In the genomic region with DNA sequence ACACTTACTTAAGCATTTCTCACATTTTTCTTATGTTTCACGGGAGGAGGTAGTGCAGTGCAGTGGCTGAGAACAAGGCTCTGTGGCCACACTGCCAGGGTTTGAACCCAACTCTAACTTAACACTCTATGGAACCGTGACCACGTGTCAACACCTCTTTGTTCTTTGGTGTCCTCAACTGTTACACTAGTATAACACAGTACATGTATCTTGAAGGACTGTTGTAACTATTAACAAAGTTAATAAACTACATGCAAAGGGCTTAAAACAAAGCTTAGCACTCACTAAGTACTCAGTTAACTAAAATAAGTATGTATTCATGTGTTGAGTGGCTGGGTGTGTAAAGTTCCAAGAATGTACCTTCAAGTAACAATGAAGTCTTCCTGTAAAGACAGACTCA, we compare ENCODE assay signal across 23 cellular contexts. TPM values are rescaled to one million over a fixed set of nuclear protein-coding genes. Genes with fewer than 3 reads are reported as not detected.
DNase-seq lines count a peak whose midpoint lies in the region; ATAC-seq, FAIRE-seq and TF ChIP-seq lines count a peak whose summit lies in the region.
"Had no signal": no experiment of that assay in that cellular context is flagged by ENCODE, and none has a peak within 500 bp of the region (broad histone marks: within the 10 kb centered on the region; RNA-seq: fewer than 3 reads in every experiment).

No MANE protein-coding gene starts in this region.

- H3K4ac ChIP-seq in H1 (replicated peaks; ENCODE audit: insufficient read length, low read depth, low read length): no peak overlapping the region

- no peak for TF ChIP-seq RAD21 in H1 (IDR thresholded peaks at IDR 0.05 in 1 of 2, conservative IDR thresholded peaks at IDR 0.05 in 1 of 2; ENCODE audit: low read depth in 2 of 2, low read length in 2 of 2)

- no peak overlapping the region for H3K23ac ChIP-seq in H1 (ENCODE audit: insufficient read length)

- H2BK20ac ChIP-seq in H1 (ENCODE audit: low read length): no peak overlapping the region

- H3K79me1 ChIP-seq in H1 (ENCODE audit: low read depth, low read length): no peaks in the 10 kb centered on the region

- H3K4me1 ChIP-seq in DND-41 (ENCODE audit: insufficient read depth, low read length): no peaks in the 10 kb centered on the region
- H3K4me1 ChIP-seq in H1 (replicated peaks in 1 of 4; ENCODE audit: control insufficient read depth in 3 of 4, insufficient read depth in 4 of 4, low read length in 3 of 4): peaks cover 0 to 5% (median 0%) of the 10 kb centered on the region in 4 experiments; a peak in 1 of 7 replicates

- no peak overlapping the region for H2BK5ac ChIP-seq in H1 (ENCODE audit: low read depth, low read length)

- H3K4me2 ChIP-seq in DND-41 (ENCODE audit: insufficient read depth, low read length) (no peak overlapping the region), H1 (ENCODE audit: insufficient read depth in 1 of 2, low read depth in 2 of 2, low read length in 2 of 2) (no peak overlapping the region)

- H4K8ac ChIP-seq in H1 (ENCODE audit: extremely low read depth, insufficient read depth, low read length): no peak overlapping the region

- H3K9ac ChIP-seq in DND-41 (ENCODE audit: low read depth, low read length) (no peak overlapping the region), H1 (replicated peaks in 1 of 4; ENCODE audit: extremely low read depth in 1 of 4, low read depth in 3 of 4, low read length in 3 of 4) (no peak overlapping the region)

- H2BK15ac ChIP-seq in H1 (ENCODE audit: low read length): no peak overlapping the region

- no peaks in the 10 kb centered on the region for H3K23me2 ChIP-seq in H1 (ENCODE audit: low read depth, low read length)

- no peak for FAIRE-seq in H1 (lab: Jason Lieb, UNC)
- FAIRE-seq: H54, pancreas had no signal

- DNase-seq in DND-41 (no peak), T-cell (peak in 2 of 34 experiments; percentile 14 to 20), H1 (ENCODE audit: low read depth in 1 of 2, low spot score in 2 of 2) (no peak), MG63 (no peak)
- DNase-seq in natural killer cell treated with Interleukin-12 subunit alpha and Interleukin-12 subunit beta and Interleukin-15 and Interleukin-18, amount 100 ng/mL, for 72 hours (ENCODE audit: low spot score): no peak
- DNase-seq: activated CD4-positive, alpha-beta T cell treated with anti-CD3 and anti-CD28 coated beads, Interleukin-2, amount 10 ng/mL, durations not matched to agents 7 days and 5 days; activated CD8-positive, alpha-beta memory T cell treated with anti-CD3 and anti-CD28 coated beads, Interleukin-2, amount 10 ng/mL, durations not matched to agents 7 days and 5 days; central memory CD4-positive, alpha-beta T cell; EL; hippocampal formation; NCI-H1105; NCI-H187 treated with DMSO at 0.1 percent for 48 hours; NCI-H524 treated with DMSO at 0.1 percent for 48 hours; pancreas; spleen; stimulated activated CD4-positive, alpha-beta T cell treated with anti-CD3 and anti-CD28 coated beads, Interleukin-4, amount 100 ng/mL, for 1 hour had no signal

- no peak overlapping the region for H3K18ac ChIP-seq in H1 (ENCODE audit: extremely low read depth, low read length)

- H3K9me3 ChIP-seq in DND-41 (ENCODE audit: insufficient read depth, low read length, severe bottlenecking) (no peaks in the 10 kb centered on the region), H1 (ENCODE audit: insufficient read depth in 2 of 2, low read depth in 1 of 2, low read length in 1 of 2) (no peaks in the 10 kb centered on the region), MG63 (no peaks in the 10 kb centered on the region)
- H3K9me3 ChIP-seq: pancreas, spleen had no signal

- H4K20me1 ChIP-seq in DND-41 (ENCODE audit: insufficient read depth, low read length): peaks cover 29% of the 10 kb centered on the region; the same call in 1 of the 2 replicates
- no peaks in the 10 kb centered on the region for H4K20me1 ChIP-seq in H1 (replicated peaks in 1 of 2; ENCODE audit: control insufficient read depth in 1 of 2, insufficient read depth in 2 of 2, low read length in 2 of 2)

- no peak overlapping the region for H2BK12ac ChIP-seq in H1 (ENCODE audit: low read depth, low read length)

- H3K4me3 ChIP-seq in DND-41 (ENCODE audit: low read depth in 1 of 2, low read length in 2 of 2): no peak overlapping the region
- H3K4me3 ChIP-seq in H1 (ENCODE audit: extremely low read depth in 1 of 4, insufficient read depth in 2 of 4, low read depth in 3 of 4, low read length in 4 of 4): no peak overlapping the region
- no peak overlapping the region for H3K4me3 ChIP-seq in MG63
- H3K4me3 ChIP-seq: pancreas, spleen had no signal

- no peak for TF ChIP-seq EP300 in H1 (IDR thresholded peaks at IDR 0.05; ENCODE audit: borderline replicate concordance in 1 of 2, low read depth in 2 of 2, low read length in 2 of 2)

- H3K27me3 ChIP-seq in DND-41 (ENCODE audit: insufficient read depth, low read length, poor library complexity) (no peaks in the 10 kb centered on the region), H1 (replicated peaks in 1 of 4; ENCODE audit: control insufficient read depth in 3 of 4, extremely low read depth in 1 of 4, insufficient read depth in 3 of 4, low read length in 3 of 4) (no peaks in the 10 kb centered on the region), MG63 (no peaks in the 10 kb centered on the region)
- H3K27me3 ChIP-seq: pancreas, spleen had no signal

- H3K79me2 ChIP-seq in DND-41 (ENCODE audit: insufficient read depth, low read length) (peaks cover 89% of the 10 kb centered on the region), H1 (ENCODE audit: control insufficient read depth in 1 of 2, insufficient read depth in 2 of 2, low read length in 2 of 2) (no peaks in the 10 kb centered on the region)

- no peak overlapping the region for H3K4me3 Mint-ChIP-seq in T-cell
- no peak overlapping the region for H3K4me3 Mint-ChIP-seq in natural killer cell treated with Interleukin-12 subunit alpha and Interleukin-12 subunit beta and Interleukin-15 and Interleukin-18, amount 100 ng/mL, for 72 hours
- H3K4me3 Mint-ChIP-seq: activated CD4-positive, alpha-beta T cell treated with anti-CD3 and anti-CD28 coated beads, Interleukin-2, amount 10 ng/mL, durations not matched to agents 7 days and 5 days; activated CD8-positive, alpha-beta memory T cell treated with anti-CD3 and anti-CD28 coated beads, Interleukin-2, amount 10 ng/mL, durations not matched to agents 7 days and 5 days; neural crest cell had no signal

- H3K27ac ChIP-seq in DND-41 (ENCODE audit: low read length): no peak overlapping the region
- no peak overlapping the region for H3K27ac ChIP-seq in H1 (ENCODE audit: low read depth, low read length)
- H3K27ac ChIP-seq: C4-2B, pancreas had no signal

- ATAC-seq in DND-41 (ENCODE audit: insufficient read depth, low read depth) (0 out of 3 replicates have a peak, but pooled peaks have one; percentile 49), T-cell (replicated peaks in 1 of 4) (peak in 2 of 4 experiments; percentile 26 to 43), HG02981 (IDR thresholded peaks at IDR 0.05; ENCODE audit: unreplicated experiment) (no peak), GM18909 (IDR thresholded peaks at IDR 0.05; ENCODE audit: poor library complexity, unreplicated experiment) (no peak), SK-N-SH treated with all-trans-retinoic acid at 6 μM for 48 hours (no peak)
- ATAC-seq in natural killer cell treated with Interleukin-12 subunit alpha and Interleukin-12 subunit beta and Interleukin-15 and Interleukin-18, amount 100 ng/mL, for 72 hours: peak; percentile 79 to 82
- ATAC-seq: activated CD8-positive, alpha-beta memory T cell treated with anti-CD3 and anti-CD28 coated beads, Interleukin-2, amount 10 ng/mL, durations not matched to agents 7 days and 5 days; activated naive CD4-positive, alpha-beta T cell treated with anti-CD3 and anti-CD28 coated beads, Interleukin-2, amount 50 U/mL, for 72 hours; pancreas had no signal

- H2AFZ ChIP-seq in DND-41 (ENCODE audit: low read depth, low read length) (no peak overlapping the region), H1 (ENCODE audit: low read length) (0 out of 2 replicates have a peak overlapping the region, but pooled peaks have one; percentile 4)

- no peak overlapping the region for H2AK5ac ChIP-seq in H1 (ENCODE audit: low read depth, low read length)

- WGBS in H1 (ENCODE audit: extremely low coverage in 1 of 2, insufficient coverage in 1 of 2, insufficient read length in 1 of 2, insufficient replicate concordance in 2 of 2, low coverage in 1 of 2, low lambda C conversion rate in 2 of 2, missing lambda C conversion rate in 1 of 2), 2 experiments: 84% methylated on average over 3 of the region's 3 CpGs; no CpG with 5 or more reads in 1 of the 2 experiments

- H2BK120ac ChIP-seq in H1 (replicated peaks; ENCODE audit: low read depth, low read length): no peak overlapping the region

- H4K91ac ChIP-seq in H1 (replicated peaks; ENCODE audit: insufficient read length, low read length): no peak overlapping the region

- no peak for TF ChIP-seq POLR2A in H1 (IDR thresholded peaks at IDR 0.05; ENCODE audit: control extremely low read depth in 1 of 2, low read depth in 2 of 2, low read length in 2 of 2)

- CTCF ChIA-PET in T-cell (lab: Charles Lee): interaction anchor here in 1 of 2 donors (1.3 kb wide), 1 partner anchor 15 kb away, joined by 6 read pairs; no protein-coding TSS in a partner anchor
- CTCF ChIA-PET in H1 (lab: Charles Lee; ENCODE audit: partially characterized antibody): no interaction called here

- no peak for TF ChIP-seq CTCF in DND-41 (IDR thresholded peaks at IDR 0.05; ENCODE audit: borderline replicate concordance, extremely low read depth, low read length, poor library complexity, severe bottlenecking)
- TF ChIP-seq CTCF in H1 (IDR thresholded peaks at IDR 0.05; ENCODE audit: control extremely low read depth in 1 of 3, insufficient read depth in 1 of 3, low read depth in 1 of 3, low read length in 3 of 3): no peak

- POLR2A ChIA-PET in T-cell (lab: Charles Lee) (interaction anchor here in 1 of 2 donors (1.2 kb wide), 1 partner anchor 12 kb away, joined by 4 read pairs; no protein-coding TSS in a partner anchor), H1 (lab: Charles Lee; ENCODE audit: partially characterized antibody) (no interaction called here)

- H3K14ac ChIP-seq in H1 (ENCODE audit: insufficient read length): no peak overlapping the region

- H3K56ac ChIP-seq in H1 (replicated peaks; ENCODE audit: insufficient read length, low read depth, low read length): no peak overlapping the region

- H3K4me1 Mint-ChIP-seq in T-cell: peaks cover 84 to 91% (median 89%) of the 10 kb centered on the region in 3 donors
- H3K4me1 Mint-ChIP-seq in natural killer cell treated with Interleukin-12 subunit alpha and Interleukin-12 subunit beta and Interleukin-15 and Interleukin-18, amount 100 ng/mL, for 72 hours (ENCODE audit: low read depth in 2 of 2): peaks cover 61 to 70% of the 10 kb centered on the region in 2 donors
- H3K4me1 Mint-ChIP-seq: neural crest cell had no signal

- no peaks in the 10 kb centered on the region for H3K9me3 Mint-ChIP-seq in T-cell
- H3K9me3 Mint-ChIP-seq in natural killer cell treated with Interleukin-12 subunit alpha and Interleukin-12 subunit beta and Interleukin-15 and Interleukin-18, amount 100 ng/mL, for 72 hours: no peaks in the 10 kb centered on the region
- H3K9me3 Mint-ChIP-seq: neural crest cell had no signal

- no peak overlapping the region for H4K5ac ChIP-seq in H1 (ENCODE audit: insufficient read length, low read depth, low read length)

- H3K36me3 ChIP-seq in DND-41 (ENCODE audit: insufficient read depth, low read length) (peaks cover 79% of the 10 kb centered on the region), H1 (ENCODE audit: control insufficient read depth in 2 of 4, insufficient read depth in 4 of 4, low read length in 3 of 4) (no peaks in the 10 kb centered on the region), MG63 (peaks cover 1% of the 10 kb centered on the region; the same call in 1 of the 2 replicates)
- H3K36me3 ChIP-seq: pancreas had no signal

- H3K36me3 Mint-ChIP-seq in T-cell: peaks cover 50% of the 10 kb centered on the region
- peaks cover 30% of the 10 kb centered on the region for H3K36me3 Mint-ChIP-seq in natural killer cell treated with Interleukin-12 subunit alpha and Interleukin-12 subunit beta and Interleukin-15 and Interleukin-18, amount 100 ng/mL, for 72 hours

- H3K27me3 Mint-ChIP-seq in T-cell: no peaks in the 10 kb centered on the region
- H3K27me3 Mint-ChIP-seq in natural killer cell treated with Interleukin-12 subunit alpha and Interleukin-12 subunit beta and Interleukin-15 and Interleukin-18, amount 100 ng/mL, for 72 hours: no peaks in the 10 kb centered on the region
- H3K27me3 Mint-ChIP-seq: activated CD4-positive, alpha-beta T cell treated with anti-CD3 and anti-CD28 coated beads, Interleukin-2, amount 10 ng/mL, durations not matched to agents 7 days and 5 days; activated CD8-positive, alpha-beta memory T cell treated with anti-CD3 and anti-CD28 coated beads, Interleukin-2, amount 10 ng/mL, durations not matched to agents 7 days and 5 days had no signal

- H3K27ac Mint-ChIP-seq in T-cell: peak overlapping the region; percentile 56 to 74
- H3K27ac Mint-ChIP-seq in natural killer cell treated with Interleukin-12 subunit alpha and Interleukin-12 subunit beta and Interleukin-15 and Interleukin-18, amount 100 ng/mL, for 72 hours: peak overlapping the region in 1 of 2 donors; percentile 34
- H3K27ac Mint-ChIP-seq: activated CD4-positive, alpha-beta T cell treated with anti-CD3 and anti-CD28 coated beads, Interleukin-2, amount 10 ng/mL, durations not matched to agents 7 days and 5 days; activated CD8-positive, alpha-beta memory T cell treated with anti-CD3 and anti-CD28 coated beads, Interleukin-2, amount 10 ng/mL, durations not matched to agents 7 days and 5 days; activated naive CD4-positive, alpha-beta T cell treated with anti-CD3 and anti-CD28 coated beads, Interleukin-2, amount 50 U/mL, for 72 hours had no signal

RNA-seq across cellular contexts. Expression of gene CD47, which starts 19.4 kb away (rescaled TPM):
- total RNA-seq in T-cell: 100 to 1,000 TPM; 154 to 186 (median 161) TPM
- total RNA-seq in H1 (2021; fragmentation: NEBNext Ultra II Directional; extraction: Animal tissue kit (Norgen Biotek cat#: 25700)): 19.3 and 21.3 TPM in 2 replicates
- 9.0 and 14.4 TPM in 2 replicates for polyA plus RNA-seq in H1 (2011; rRNA removed)
- 16.2 TPM for polyA plus RNA-seq in H1 (2011; cell fraction: cytosol; rRNA removed)
- polyA plus RNA-seq in H1 (2011; cell fraction: nucleus; rRNA removed): 5.3 TPM
- polyA plus RNA-seq in H1 (2012, experiment 1 of 2): 7.7 to 16.6 TPM (median 13.5 TPM) in 4 replicates
- polyA plus RNA-seq in H1 (2012, experiment 2 of 2): 7.2 TPM
- polyA plus RNA-seq in H1 (2013, experiment 1 of 2): 17.6 TPM
- 18.2 TPM for polyA plus RNA-seq in H1 (2013, experiment 2 of 2)
- polyA minus RNA-seq in H1 (2011; rRNA and poly(A)+ RNA removed): 12.7 TPM in 2 replicates
- 5.8 TPM for polyA minus RNA-seq in H1 (2011; cell fraction: cytosol; rRNA and poly(A)+ RNA removed)
- polyA minus RNA-seq in H1 (2011; cell fraction: nucleus; rRNA and poly(A)+ RNA removed): 15.0 TPM
- 100 to 1,000 TPM in 1 of 2 donors, 10 to 100 TPM in 1; 82.6 to 113 TPM for total RNA-seq in natural killer cell treated with Interleukin-12 subunit alpha and Interleukin-12 subunit beta and Interleukin-15 and Interleukin-18, amount 100 ng/mL, for 72 hours
- total RNA-seq in MG63 (2014; rRNA removed; shearing (Covaris generic); ENCODE audit: low replicate concordance): 69.0 and 158 TPM in 2 replicates

Comparison
In these comparisons a context has a peak if more than half of its experiments do, and no peak if none do; other contexts are left out.
1. ATAC-seq: peak in DND-41 (single experiment) and natural killer cell treated with Interleukin-12 subunit alpha and Interleukin-12 subunit beta and Interleukin-15 and Interleukin-18, amount 100 ng/mL, for 72 hours (2 of 2); none in HG02981 (single experiment), GM18909 (single experiment) and SK-N-SH treated with all-trans-retinoic acid at 6 μM for 48 hours (single experiment).